In genomic region chr1:119607097-119607807, GRCh38 we compare ENCODE assay signal across 1 cellular context. TPM values are rescaled to one million over a fixed set of nuclear protein-coding genes. Genes with fewer than 3 reads are reported as not detected.
"Had no signal": no experiment of that assay in that cellular context is flagged by ENCODE, and none has a peak within 500 bp of the region (broad histone marks: within the 10 kb centered on the region; RNA-seq: fewer than 3 reads in every experiment).

No MANE protein-coding gene starts in this region.

RNA-seq across cellular contexts. Expression of gene ZNF697, which starts 40.8 kb away (rescaled TPM):
- polyA plus RNA-seq: immature natural killer cell had no signal
